1 cellular context compared by ENCODE assay signal in the genomic region with DNA sequence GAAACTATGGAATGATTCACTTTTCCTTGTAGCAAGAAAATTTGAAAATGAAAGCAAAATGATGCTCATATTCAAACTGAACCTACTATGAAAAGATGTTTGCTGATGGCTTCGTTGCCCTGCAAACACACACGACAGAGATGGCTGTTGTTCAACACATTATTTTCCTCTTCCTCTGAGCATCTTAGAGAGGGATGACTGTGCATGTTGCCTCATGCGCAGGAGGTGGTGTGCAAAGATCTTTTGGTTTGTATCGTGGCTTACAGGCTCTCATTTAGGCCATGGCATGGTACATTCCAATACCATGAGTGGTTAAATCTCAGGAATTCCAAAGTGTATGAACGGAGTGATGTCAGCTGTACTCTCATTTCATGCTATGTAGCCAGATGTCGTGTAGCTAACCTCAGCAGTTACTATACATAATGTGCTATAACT.
TF ChIP-seq lines count a peak whose summit lies in the region.

No MANE protein-coding gene starts in this region.

TF ChIP-seq in SK-N-SH, 30 proteins besides CTCF, POLR2A, EP300 and RAD21 (continued from another document):
- no peak for TF ChIP-seq GATA2 (CRISPR knock-in tag; IDR thresholded peaks at IDR 0.05)
- peak; percentile 60; the same call in 1 of the 2 replicates for TF ChIP-seq FOXM1 (IDR thresholded peaks at IDR 0.05; ENCODE audit: low read depth)
- peak; percentile 82; the same call in 1 of the 2 replicates for TF ChIP-seq NFIC (IDR thresholded peaks at IDR 0.05; ENCODE audit: borderline replicate concordance)
- peak; percentile 94 for TF ChIP-seq FOSL2 (IDR thresholded peaks at IDR 0.05; ENCODE audit: borderline replicate concordance, low read depth)
- peak; percentile 86; the same call in 1 of the 2 replicates for TF ChIP-seq SIN3A (IDR thresholded peaks at IDR 0.05; ENCODE audit: borderline replicate concordance, low read depth, low read length)
- TF ChIP-seq YY1 (IDR thresholded peaks at IDR 0.05; ENCODE audit: low read depth), result peak; percentile 47; the same call in 1 of the 2 replicates
- no peak for TF ChIP-seq ELF1 (IDR thresholded peaks at IDR 0.05)
- 0 out of 2 replicates have a peak, but pooled peaks have one; percentile 13 for TF ChIP-seq MXI1 (IDR thresholded peaks at IDR 0.05; ENCODE audit: low read depth, low read length)
- TF ChIP-seq FOXJ3 (CRISPR knock-in tag; IDR thresholded peaks at IDR 0.05), result no peak
- TF ChIP-seq, protein P1, sequence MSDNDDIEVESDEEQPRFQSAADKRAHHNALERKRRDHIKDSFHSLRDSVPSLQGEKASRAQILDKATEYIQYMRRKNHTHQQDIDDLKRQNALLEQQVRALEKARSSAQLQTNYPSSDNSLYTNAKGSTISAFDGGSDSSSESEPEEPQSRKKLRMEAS (IDR thresholded peaks at IDR 0.05; ENCODE audit: low read depth), result peak; percentile 98
- TF ChIP-seq USF2 (IDR thresholded peaks at IDR 0.05; ENCODE audit: borderline replicate concordance, low read depth, low read length), result no peak
- peak; percentile 11; the same call in 1 of the 2 replicates for TF ChIP-seq SMC3 (IDR thresholded peaks at IDR 0.05; ENCODE audit: low read depth, low read length)
- no peak for TF ChIP-seq RCOR1 (IDR thresholded peaks at IDR 0.05; ENCODE audit: low read length)
- TF ChIP-seq CHD2 (IDR thresholded peaks at IDR 0.05; ENCODE audit: low read length, partially characterized antibody), result no peak
- TF ChIP-seq GABPA (IDR thresholded peaks at IDR 0.05; ENCODE audit: low read depth), result peak; percentile 3; the same call in 1 of the 2 replicates
- peak; percentile 66; the same call in 1 of the 2 replicates for TF ChIP-seq RXRA (IDR thresholded peaks at IDR 0.05; ENCODE audit: borderline replicate concordance, low read depth)
- peak; percentile 96 for TF ChIP-seq TCF12 (IDR thresholded peaks at IDR 0.05)
